In genomic region chr20:57749861-57750260, GRCh38 we compare ENCODE assay signal across 11 cellular contexts.
"Had no signal": no experiment of that assay in that cellular context is flagged by ENCODE, and none has a peak within 500 bp of the region (broad histone marks: within the 10 kb centered on the region; RNA-seq: fewer than 3 reads in every experiment).

No MANE protein-coding gene starts in this region.

- DNase-seq: activated CD4-positive, alpha-beta T cell treated with anti-CD3 and anti-CD28 coated beads, Interleukin-2, amount 50 U/mL, for 4 hours; activated CD4-positive, CD25-positive, alpha-beta regulatory T cell treated with anti-CD3 and anti-CD28 coated beads, Interleukin-2, amount 50 U/mL, for 72 hours; activated naive CD4-positive, alpha-beta T cell treated with anti-CD3 and anti-CD28 coated beads, Interleukin-2, amount 50 U/mL, for 16 hours; activated T-cell treated with anti-CD3 and anti-CD28 coated beads, Interleukin-2, amount 50 U/mL, for 1 hour; caudate nucleus; naive thymus-derived CD8-positive, alpha-beta T cell; retina; stimulated activated CD4-positive, alpha-beta T cell treated with anti-CD3 and anti-CD28 coated beads, Interleukin-4, amount 100 ng/mL, for 4 hours; stimulated activated naive CD8-positive, alpha-beta T cell treated with anti-CD3 and anti-CD28 coated beads, Interleukin-15, Interleukin-2, amounts not matched to agents 100 U/mL and 50 U/mL, for 24 hours had no signal

- H3K27ac ChIP-seq: neutrophil, suprapubic skin had no signal

- H3K9me3 ChIP-seq: neutrophil, suprapubic skin had no signal

- H3K36me3 ChIP-seq: neutrophil, suprapubic skin had no signal

- ATAC-seq: stimulated activated naive CD8-positive, alpha-beta T cell treated with anti-CD3 and anti-CD28 coated beads, Interleukin-15, Interleukin-2, amounts not matched to agents 100 U/mL and 50 U/mL, for 24 hours had no signal
